Comparison of ENCODE assay signal across 8 cellular contexts in genomic region chr3:10883478-10884234, GRCh38.
DNase-seq lines count a peak whose midpoint lies in the region; ATAC-seq, FAIRE-seq and TF ChIP-seq lines count a peak whose summit lies in the region.

No MANE protein-coding gene starts in this region.

- TF ChIP-seq CTCF in AG04449 (IDR thresholded peaks at IDR 0.05; ENCODE audit: insufficient read depth, low read length, missing control alignments) (peak; percentile 15), left lung (IDR thresholded peaks at IDR 0.05) (peak in 1 of 2 donors; percentile 9), spleen (IDR thresholded peaks at IDR 0.05 in 8 of 11, conservative IDR thresholded peaks at IDR 0.05 in 3 of 11) (peak in 5 of 11 experiments; percentile 22 to 35 (median 33))

- no peaks in the 10 kb centered on the region for H3K36me3 Mint-ChIP-seq in stimulated activated naive B cell treated with anti-CD40 and anti-IgM and Interleukin-4, amounts not matched to agents 10 μg/mL and 1 μg/mL and 100 μg/mL, for 72 hours

- peaks cover 14 to 34% of the 10 kb centered on the region in 2 donors for H3K27me3 Mint-ChIP-seq in stimulated activated naive B cell treated with anti-CD40 and anti-IgM and Interleukin-4, amounts not matched to agents 10 μg/mL and 1 μg/mL and 100 μg/mL, for 72 hours

- FAIRE-seq in GM12891 (lab: Jason Lieb, UNC): peak; percentile 64

- H3K4me3 Mint-ChIP-seq in stimulated activated naive B cell treated with anti-CD40 and anti-IgM and Interleukin-4, amounts not matched to agents 10 μg/mL and 1 μg/mL and 100 μg/mL, for 72 hours: no peak overlapping the region

- no peak overlapping the region for H3K27ac Mint-ChIP-seq in stimulated activated naive B cell treated with anti-CD40 and anti-IgM and Interleukin-4, amounts not matched to agents 10 μg/mL and 1 μg/mL and 100 μg/mL, for 72 hours

- in situ Hi-C loops in SK-MEL-5 (cut with HindIII; ENCODE audit: low pct_unique_long_range_greater_than_20kb, low sequenced_read_pairs): no loop called here

- peaks cover 0 to 2% of the 10 kb centered on the region in 2 donors for H3K4me1 ChIP-seq in left lung
- H3K4me1 ChIP-seq in spleen: no peaks in the 10 kb centered on the region

- POLR2A ChIA-PET in AG04449 (lab: Yijun Ruan, JAX): no interaction called here

- 68 to 83% (median 77%) methylated on average over 7 of the region's 7 CpGs for WGBS in spleen, 5 donors

- no peaks in the 10 kb centered on the region for H3K4me1 Mint-ChIP-seq in stimulated activated naive B cell treated with anti-CD40 and anti-IgM and Interleukin-4, amounts not matched to agents 10 μg/mL and 1 μg/mL and 100 μg/mL, for 72 hours

- H3K9me3 ChIP-seq in left lung (no peaks in the 10 kb centered on the region), spleen (no peaks in the 10 kb centered on the region)

- H3K36me3 ChIP-seq in left lung: no peaks in the 10 kb centered on the region
- no peaks in the 10 kb centered on the region for H3K36me3 ChIP-seq in spleen

- TF ChIP-seq POLR2A in GM12891 (IDR thresholded peaks at IDR 0.05; ENCODE audit: low read depth, low read length): no peak
- no peak for TF ChIP-seq POLR2A in spleen (IDR thresholded peaks at IDR 0.05)

- no peak for DNase-seq in AG04449 (ENCODE audit: low read depth, low spot score)
- DNase-seq in GM12891 (ENCODE audit: insufficient read length, low spot score): no peak
- peak; percentile 43 for DNase-seq in SK-MEL-5 (ENCODE audit: low read depth, low spot score)
- DNase-seq in hepatic stellate cell (ENCODE audit: low spot score): peak; percentile 10
- no peak for DNase-seq in left lung
- no peak for DNase-seq in spleen
- no peak for DNase-seq in NCI-H524 treated with DMSO at 0.1 percent for 48 hours (lab: John Stamatoyannopoulos, UW)
- no peak for DNase-seq in stimulated activated naive B cell treated with anti-CD40 and anti-IgM and Interleukin-4, amounts not matched to agents 10 μg/mL and 1 μg/mL and 100 μg/mL, for 72 hours

- H3K27ac ChIP-seq in left lung (no peak overlapping the region), spleen (no peak overlapping the region)

- CTCF ChIA-PET in AG04449 (lab: Yijun Ruan, JAX): interaction anchor here (0.8 to 1.2 kb wide), 2 partner anchors 125 to 128 kb away, joined by 3 to 4 read pairs; no protein-coding TSS in a partner anchor

- ATAC-seq in left lung: no peak
- ATAC-seq in stimulated activated naive B cell treated with anti-CD40 and anti-IgM and Interleukin-4, amounts not matched to agents 10 μg/mL and 1 μg/mL and 100 μg/mL, for 72 hours (replicated peaks): no peak

- intact Hi-C loops in left lung (cut with DNase I) (no loop called here), spleen (cut with DNase I; ENCODE audit: low total_unique reads) (loop anchor here (5.0 kb wide), 1 partner anchor 126 kb away; no protein-coding TSS in a partner anchor)

- H3K27me3 ChIP-seq in left lung: peaks cover 0 to 20% of the 10 kb centered on the region in 2 donors
- H3K27me3 ChIP-seq in spleen (replicated peaks in 1 of 7): peaks cover 0 to 14% (median 0%) of the 10 kb centered on the region in 7 donors

- H3K4me3 ChIP-seq in AG04449 (ENCODE audit: low read depth, low read length) (no peak overlapping the region), left lung (no peak overlapping the region), spleen (no peak overlapping the region)

- no peaks in the 10 kb centered on the region for H3K9me3 Mint-ChIP-seq in stimulated activated naive B cell treated with anti-CD40 and anti-IgM and Interleukin-4, amounts not matched to agents 10 μg/mL and 1 μg/mL and 100 μg/mL, for 72 hours

TF ChIP-seq in GM12891, 5 proteins besides CTCF, POLR2A, EP300 and RAD21:
- TF ChIP-seq SPI1 (IDR thresholded peaks at IDR 0.05; ENCODE audit: low read depth, low read length) (no peak), POLR2AphosphoS5 (IDR thresholded peaks at IDR 0.05; ENCODE audit: low read depth, low read length) (no peak), TAF1 (IDR thresholded peaks at IDR 0.05; ENCODE audit: low read depth, low read length) (no peak), PAX5 (IDR thresholded peaks at IDR 0.05; ENCODE audit: insufficient read depth, low read length, severe bottlenecking) (no peak), POU2F2 (IDR thresholded peaks at IDR 0.05; ENCODE audit: low read depth, low read length) (no peak)

Comparison
In these comparisons a context has a peak if more than half of its experiments do, and no peak if none do; other contexts are left out.
1. DNase-seq: peak in SK-MEL-5 (single experiment) and hepatic stellate cell (single experiment); none in AG04449 (single experiment), GM12891 (single experiment), left lung (0 of 2), spleen (single experiment), NCI-H524 treated with DMSO at 0.1 percent for 48 hours (single experiment) and stimulated activated naive B cell treated with anti-CD40 and anti-IgM and Interleukin-4, amounts not matched to agents 10 μg/mL and 1 μg/mL and 100 μg/mL, for 72 hours (single experiment).